ENCODE assay signal across 16 cellular contexts in genomic region chr2:105177546-105178254, GRCh38.
"Had no signal": no experiment of that assay in that cellular context is flagged by ENCODE, and none has a peak within 500 bp of the region (broad histone marks: within the 10 kb centered on the region; RNA-seq: fewer than 3 reads in every experiment).

No MANE protein-coding gene starts in this region.

- H3K4me1 ChIP-seq: body of pancreas, psoas muscle had no signal

- H3K36me3 Mint-ChIP-seq: naive thymus-derived CD4-positive, alpha-beta T cell had no signal

- H3K27me3 ChIP-seq: body of pancreas, ovary, upper lobe of left lung had no signal

- H3K9me3 Mint-ChIP-seq: effector memory CD8-positive, alpha-beta T cell had no signal

- H3K27ac ChIP-seq: body of pancreas, hepatocyte, ovary, psoas muscle, skin epidermis, thoracic aorta, upper lobe of left lung, WERI-Rb-1 had no signal

- H3K36me3 ChIP-seq: ovary, thoracic aorta, upper lobe of left lung, WERI-Rb-1 had no signal

- H2AFZ ChIP-seq: hepatocyte had no signal

- H3K79me2 ChIP-seq: hepatocyte had no signal

- H3K9me3 ChIP-seq: body of pancreas, mucosa of descending colon, ovary, psoas muscle, thoracic aorta, upper lobe of left lung had no signal

- H3K4me3 ChIP-seq: body of pancreas, hepatocyte, mucosa of descending colon, ovary, psoas muscle, skin epidermis, thoracic aorta, upper lobe of left lung had no signal

- H3K4me2 ChIP-seq: hepatocyte had no signal

- ATAC-seq: body of pancreas; effector memory CD8-positive, alpha-beta T cell; left ventricle myocardium superior; mucosa of descending colon; naive thymus-derived CD4-positive, alpha-beta T cell; psoas muscle; right cardiac atrium had no signal

- DNase-seq: activated CD4-positive, alpha-beta T cell treated with anti-CD3 and anti-CD28 coated beads, Interleukin-2, amount 50 U/mL, for 4 hours; activated gamma-delta T cell treated with Interleukin-2 at 50 U/mL for 16 hours; body of pancreas; effector memory CD8-positive, alpha-beta T cell; left ventricle myocardium superior; mucosa of descending colon; naive thymus-derived CD4-positive, alpha-beta T cell; ovary; psoas muscle; right cardiac atrium; SW 1271; WERI-Rb-1 had no signal

- H3K27ac Mint-ChIP-seq: naive thymus-derived CD4-positive, alpha-beta T cell had no signal

- H3K4me3 Mint-ChIP-seq: naive thymus-derived CD4-positive, alpha-beta T cell had no signal
